9 cellular contexts compared by ENCODE assay signal in the genomic region with DNA sequence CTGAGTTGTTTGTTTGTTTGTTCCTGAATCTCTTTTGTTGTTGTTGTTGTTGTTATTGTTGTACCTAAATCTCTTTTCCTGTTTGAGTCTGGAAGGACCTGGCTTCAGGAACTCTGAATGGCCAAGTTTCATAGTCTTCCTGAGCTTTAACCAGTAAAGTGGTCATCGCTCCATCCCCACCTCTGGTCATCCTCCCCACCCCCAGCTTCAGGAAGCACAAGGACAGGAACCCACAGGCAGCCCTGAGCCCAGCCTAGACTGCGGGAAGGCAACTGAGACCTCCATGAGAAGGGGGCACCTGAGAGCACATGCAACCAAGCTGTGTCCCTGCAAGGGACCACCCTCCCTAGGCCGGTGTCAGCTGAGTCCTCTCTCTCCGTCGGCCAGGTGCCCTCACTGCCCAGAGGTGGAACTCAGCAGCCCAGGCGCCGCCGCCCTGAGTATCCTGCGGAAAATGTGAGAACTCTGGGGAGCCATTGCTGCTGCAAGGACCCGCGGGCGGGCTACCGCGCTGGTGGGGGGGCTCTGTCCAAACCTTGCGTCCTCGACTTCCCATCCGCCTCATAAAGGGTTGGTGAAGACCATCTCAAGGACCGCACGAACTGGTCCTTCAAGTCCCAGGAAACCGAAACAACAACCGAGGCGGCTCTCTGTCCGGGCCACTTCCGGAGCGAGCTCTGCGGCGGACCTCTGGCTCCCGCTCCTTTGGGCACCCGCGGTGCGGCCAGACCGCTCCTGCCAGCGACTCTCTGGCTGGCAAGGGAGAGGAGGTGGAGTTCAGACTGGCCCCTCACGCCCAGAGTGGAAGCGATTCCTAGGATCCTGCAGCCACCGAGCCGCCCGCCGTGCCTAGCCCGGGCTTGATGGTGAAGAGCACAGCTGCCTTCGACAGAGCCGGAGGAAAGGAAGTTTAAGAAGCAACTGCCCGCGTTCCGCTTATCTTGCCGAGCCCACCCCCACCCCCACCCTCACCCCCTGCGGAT. TPM values are rescaled to one million over a fixed set of nuclear protein-coding genes. Genes with fewer than 3 reads are reported as not detected.
DNase-seq lines count a peak whose midpoint lies in the region; ATAC-seq and TF ChIP-seq lines count a peak whose summit lies in the region.
"Had no signal": no experiment of that assay in that cellular context is flagged by ENCODE, and none has a peak within 500 bp of the region (broad histone marks: within the 10 kb centered on the region; RNA-seq: fewer than 3 reads in every experiment).

No MANE protein-coding gene starts in this region.

- WGBS in aorta, 2 donors, result 4 to 6% methylated on average over 46 to 47 of the region's 47 CpGs

- intact Hi-C loops in mucosa of descending colon (cut with DNase I, micrococcal nuclease), result no loop called here
- intact Hi-C loops in aorta (cut with DNase I), result no loop called here

- H3K4me3 Mint-ChIP-seq in activated naive CD4-positive, alpha-beta T cell treated with anti-CD3 and anti-CD28 coated beads, Interleukin-2, amount 50 U/mL, for 24 hours, result peak overlapping the region; percentile 74

- H3K9me3 ChIP-seq in mucosa of descending colon (no peaks in the 10 kb centered on the region), aorta (ENCODE audit: control insufficient read depth, low read length) (peaks cover 1% of the 10 kb centered on the region)

- H3K27ac ChIP-seq in coronary artery (no peak overlapping the region), aorta (ENCODE audit: low read depth in 1 of 2, low read length in 2 of 2) (no peak overlapping the region)
- H3K27ac ChIP-seq: PC-9 had no signal

- H3K4me3 ChIP-seq in coronary artery (peak overlapping the region; percentile 78), mucosa of descending colon (no peak overlapping the region), aorta (ENCODE audit: low read length in 2 of 2) (peak overlapping the region; percentile 18 to 43)
- H3K4me3 ChIP-seq: PC-9 had no signal

- no peak overlapping the region for H3K27ac Mint-ChIP-seq in activated naive CD4-positive, alpha-beta T cell treated with anti-CD3 and anti-CD28 coated beads, Interleukin-2, amount 50 U/mL, for 24 hours

- peaks cover 62% of the 10 kb centered on the region for H3K27me3 Mint-ChIP-seq in activated naive CD4-positive, alpha-beta T cell treated with anti-CD3 and anti-CD28 coated beads, Interleukin-2, amount 50 U/mL, for 24 hours

- no peaks in the 10 kb centered on the region for H3K27me3 ChIP-seq in aorta (ENCODE audit: control insufficient read depth in 1 of 2, insufficient read depth in 2 of 2, low read length in 1 of 2)

- TF ChIP-seq CTCF in coronary artery (IDR thresholded peaks at IDR 0.05) (no peak), mucosa of descending colon (IDR thresholded peaks at IDR 0.05) (no peak)

- no peaks in the 10 kb centered on the region for H3K9me3 Mint-ChIP-seq in activated naive CD4-positive, alpha-beta T cell treated with anti-CD3 and anti-CD28 coated beads, Interleukin-2, amount 50 U/mL, for 24 hours

- peaks cover 50% of the 10 kb centered on the region for H3K4me1 Mint-ChIP-seq in activated naive CD4-positive, alpha-beta T cell treated with anti-CD3 and anti-CD28 coated beads, Interleukin-2, amount 50 U/mL, for 24 hours

- DNase-seq in activated naive CD4-positive, alpha-beta T cell treated with Interleukin-2 at 50 U/mL for 16 hours, result no peak
- DNase-seq in coronary artery (ENCODE audit: low spot score) (no peak), mucosa of descending colon (peak in 2 of 3 donors; percentile 43 to 52), aorta (peak in 1 of 2 donors; percentile 30), T-helper 9 cell (no peak), NCI-H2196 (lab: John Stamatoyannopoulos, UW; ENCODE audit: unreplicated experiment) (no peak), OCI-M1 (lab: John Stamatoyannopoulos, UW) (no peak)

- H3K36me3 ChIP-seq in mucosa of descending colon (ENCODE audit: low read depth), result no peaks in the 10 kb centered on the region
- no peaks in the 10 kb centered on the region for H3K36me3 ChIP-seq in aorta (ENCODE audit: control insufficient read depth in 1 of 2, insufficient read depth in 2 of 2, low read length in 1 of 2)

- ATAC-seq in mucosa of descending colon (peak; percentile 62), aorta (ENCODE audit: low FRiP score) (peak; percentile 12)

- H3K4me1 ChIP-seq in mucosa of descending colon (ENCODE audit: low read depth), result peaks cover 33% of the 10 kb centered on the region
- no peaks in the 10 kb centered on the region for H3K4me1 ChIP-seq in aorta (ENCODE audit: control insufficient read depth in 1 of 2, insufficient read depth in 2 of 2, low read length in 2 of 2)

- H3K36me3 Mint-ChIP-seq in activated naive CD4-positive, alpha-beta T cell treated with anti-CD3 and anti-CD28 coated beads, Interleukin-2, amount 50 U/mL, for 24 hours, result no peaks in the 10 kb centered on the region

RNA-seq across cellular contexts. Expression of a gene that starts 4.2 kb away (rescaled TPM):
- total RNA-seq in mucosa of descending colon (under 1 TPM in 1 of 3 donors, not detected in 2; 0.17 TPM), aorta (under 1 TPM; 0.23 to 0.27 TPM)
- polyA plus RNA-seq in aorta, result not detected
- total RNA-seq: PC-9 had no signal

Comparison
In these comparisons a context has a peak if more than half of its experiments do, and no peak if none do; other contexts are left out.
1. DNase-seq: peak in mucosa of descending colon (2 of 3); none in activated naive CD4-positive, alpha-beta T cell treated with Interleukin-2 at 50 U/mL for 16 hours (single experiment), coronary artery (single experiment), T-helper 9 cell (single experiment), NCI-H2196 (single experiment) and OCI-M1 (single experiment).